In the genomic region with DNA sequence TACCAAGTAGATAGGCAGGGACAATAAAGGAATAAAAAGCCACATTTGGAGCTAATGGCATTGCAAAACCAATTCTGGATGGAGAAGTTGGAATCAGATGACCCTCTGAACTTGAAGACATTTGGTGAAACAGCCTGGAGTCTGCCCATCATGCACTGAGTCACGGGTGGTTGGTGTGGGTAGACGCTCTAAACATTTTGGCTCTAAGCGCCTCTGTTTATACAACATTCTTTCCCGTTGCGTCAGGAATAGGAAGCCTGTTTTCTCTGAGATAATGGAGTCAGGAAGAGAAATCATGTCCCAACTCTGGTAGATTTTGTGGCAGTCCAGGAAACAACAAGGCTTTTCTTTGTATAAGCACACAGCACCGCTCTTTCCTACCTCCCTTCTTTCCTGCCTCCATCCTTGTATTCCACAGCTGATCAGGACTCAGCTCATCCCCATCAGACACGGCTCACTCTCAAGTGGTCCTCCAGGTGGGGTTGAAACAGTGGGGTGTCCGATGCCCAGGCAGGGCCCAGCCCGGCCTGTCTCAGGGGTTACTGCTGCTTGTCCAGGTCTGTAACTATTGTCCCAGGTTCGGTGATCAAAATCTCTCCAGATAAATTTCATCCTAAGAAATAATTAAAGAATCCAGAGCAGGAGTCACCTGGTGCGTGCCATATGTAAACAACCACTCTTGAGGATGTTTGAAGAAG, we compare ENCODE assay signal across 9 cellular contexts. TPM values are rescaled to one million over a fixed set of nuclear protein-coding genes. Genes with fewer than 3 reads are reported as not detected.
DNase-seq lines count a peak whose midpoint lies in the region; ATAC-seq lines count a peak whose summit lies in the region.
"Had no signal": no experiment of that assay in that cellular context is flagged by ENCODE, and none has a peak within 500 bp of the region (broad histone marks: within the 10 kb centered on the region; RNA-seq: fewer than 3 reads in every experiment).

No MANE protein-coding gene starts in this region.

- no peaks in the 10 kb centered on the region for H3K9me3 ChIP-seq in adipocyte (ENCODE audit: control insufficient read depth, low read length)

- H3K4me3 ChIP-seq in adipocyte (ENCODE audit: low read length), result no peak overlapping the region
- no peak overlapping the region for H3K4me3 ChIP-seq in rectal smooth muscle tissue (ENCODE audit: low read length)

- H3K27me3 ChIP-seq in adipocyte (replicated peaks; ENCODE audit: control insufficient read depth, insufficient read depth, low read length) (no peaks in the 10 kb centered on the region), rectal smooth muscle tissue (ENCODE audit: control insufficient read depth, insufficient read depth, low read length) (no peaks in the 10 kb centered on the region)

- H3K4me1 ChIP-seq in adipocyte (ENCODE audit: control insufficient read depth, insufficient read depth, low read length), result peaks cover 42% of the 10 kb centered on the region
- peaks cover 19% of the 10 kb centered on the region for H3K4me1 ChIP-seq in rectal smooth muscle tissue (ENCODE audit: control insufficient read depth, insufficient read depth, low read length)

- peak overlapping the region; percentile 70 for H3K27ac ChIP-seq in rectal smooth muscle tissue (ENCODE audit: low read depth, low read length)

- ATAC-seq in GM19035 (IDR thresholded peaks at IDR 0.05; ENCODE audit: unreplicated experiment) (no peak), GM18517 (IDR thresholded peaks at IDR 0.05; ENCODE audit: unreplicated experiment) (no peak)

- H3K9ac ChIP-seq in adipocyte (ENCODE audit: low read length) (peak overlapping the region; percentile 41), rectal smooth muscle tissue (ENCODE audit: low read length) (no peak overlapping the region)

- H3K36me3 ChIP-seq in adipocyte (ENCODE audit: control insufficient read depth, insufficient read depth, low read length, severe bottlenecking), result peaks cover 1% of the 10 kb centered on the region
- no peaks in the 10 kb centered on the region for H3K36me3 ChIP-seq in rectal smooth muscle tissue (ENCODE audit: control insufficient read depth, insufficient read depth, low read length)

- DNase-seq in EL (peak; percentile 96), adipocyte (ENCODE audit: low read depth) (peak; percentile 95), glomerular endothelial cell (ENCODE audit: extremely low read depth, low read depth, low spot score) (peak; percentile 98), NCI-H1105 treated with DMSO at 0.1 percent for 48 hours (lab: John Stamatoyannopoulos, UW) (no peak), GDM1 (lab: John Stamatoyannopoulos, UW) (no peak)
- DNase-seq: activated naive CD4-positive, alpha-beta T cell treated with anti-CD3 and anti-CD28 coated beads, Interleukin-2, amount 50 U/mL, for 16 hours had no signal

RNA-seq across cellular contexts. Expression of a gene that starts 12.1 kb away (rescaled TPM):
- 1.6 and 7.8 TPM in 2 replicates for total RNA-seq in glomerular endothelial cell

RNA-seq across cellular contexts. Expression of a gene that starts 28.5 kb away (rescaled TPM):
- total RNA-seq in glomerular endothelial cell, result 102 and 249 TPM in 2 replicates

Comparison
In these comparisons a context has a peak if more than half of its experiments do, and no peak if none do; other contexts are left out.
1. DNase-seq: peak in EL (single experiment), adipocyte (single experiment) and glomerular endothelial cell (single experiment); none in NCI-H1105 treated with DMSO at 0.1 percent for 48 hours (single experiment) and GDM1 (single experiment).